Comparison of ENCODE assay signal across 11 cellular contexts in genomic region chr1:183734600-183735036, GRCh38.
DNase-seq lines count a peak whose midpoint lies in the region; ATAC-seq, FAIRE-seq and TF ChIP-seq lines count a peak whose summit lies in the region.
"Had no signal": no experiment of that assay in that cellular context is flagged by ENCODE, and none has a peak within 500 bp of the region (broad histone marks: within the 10 kb centered on the region; RNA-seq: fewer than 3 reads in every experiment).

No MANE protein-coding gene starts in this region.

- H3K4me1 ChIP-seq in endocrine pancreas (ENCODE audit: control insufficient read depth, insufficient read depth, low read length): peaks cover 14% of the 10 kb centered on the region
- H3K4me1 ChIP-seq in liver (ENCODE audit: control insufficient read depth in 4 of 4, insufficient read depth in 4 of 4, low read length in 3 of 4): peaks cover 0 to 3% (median 3%) of the 10 kb centered on the region in 4 donors
- no peaks in the 10 kb centered on the region for H3K4me1 ChIP-seq in Peyer's patch
- H3K4me1 ChIP-seq in MM.1S (ENCODE audit: low read length): 0 out of 2 replicates have a peak, but pooled peaks cover 8% of the 10 kb centered on the region

- H3K4me3 Mint-ChIP-seq in HFFc6: peak overlapping the region; percentile 35
- H3K4me3 Mint-ChIP-seq: T-cell had no signal

- ATAC-seq in GM18502 (IDR thresholded peaks at IDR 0.05; ENCODE audit: poor library complexity, unreplicated experiment): no peak
- ATAC-seq: T-cell had no signal

- H3K9me3 ChIP-seq in endocrine pancreas (ENCODE audit: control insufficient read depth, low read length) (no peaks in the 10 kb centered on the region), liver (ENCODE audit: control insufficient read depth in 4 of 4, low read length in 3 of 4) (no peaks in the 10 kb centered on the region), Peyer's patch (no peaks in the 10 kb centered on the region), MM.1S (replicated peaks; ENCODE audit: insufficient read depth, low read length) (no peaks in the 10 kb centered on the region)

- H3K36me3 Mint-ChIP-seq in HFFc6 (ENCODE audit: low read depth): no peaks in the 10 kb centered on the region
- H3K36me3 Mint-ChIP-seq: T-cell had no signal

- TF ChIP-seq CTCF in HFFc6 (IDR thresholded peaks at IDR 0.05) (no peak), liver (IDR thresholded peaks at IDR 0.05; ENCODE audit: low read depth, low read length, missing input control) (no peak), Peyer's patch (IDR thresholded peaks at IDR 0.05) (no peak), MM.1S (IDR thresholded peaks at IDR 0.05; ENCODE audit: low read length) (no peak)

- no peaks in the 10 kb centered on the region for H3K9me2 ChIP-seq in MM.1S (replicated peaks; ENCODE audit: insufficient read depth, low read length)

- H3K9ac ChIP-seq in endocrine pancreas (ENCODE audit: control insufficient read depth, insufficient read depth, low read length) (no peak overlapping the region), liver (ENCODE audit: low read depth in 1 of 2, low read length in 2 of 2) (no peak overlapping the region), MM.1S (ENCODE audit: low read length) (no peak overlapping the region)

- DNase-seq in HFFc6 (peak; percentile 12), stromal cell of bone marrow (ENCODE audit: low read depth) (peak; percentile 47), Peyer's patch (no peak), RCC 7860 (ENCODE audit: low spot score) (no peak), MM.1S (no peak)
- DNase-seq: NCI-H1417; stimulated activated naive CD4-positive, alpha-beta T cell; T-cell had no signal

- H3K4me1 Mint-ChIP-seq in HFFc6 (ENCODE audit: low read depth): peaks cover 39% of the 10 kb centered on the region

- H4K20me1 ChIP-seq in MM.1S (ENCODE audit: insufficient read depth, low read length): no peaks in the 10 kb centered on the region

- H3K27ac ChIP-seq in liver (ENCODE audit: low read depth in 1 of 2, low read length in 2 of 2) (peak overlapping the region; percentile 21 to 64), Peyer's patch (peak overlapping the region in 1 of 4 donors; percentile 35), MM.1S (ENCODE audit: low read length) (no peak overlapping the region)

- H3F3A ChIP-seq in MM.1S (ENCODE audit: insufficient read depth, low read length): no peaks in the 10 kb centered on the region

- 0 out of 2 replicates have a peak, but pooled peaks cover 2% of the 10 kb centered on the region for H3K27me3 Mint-ChIP-seq in HFFc6 (ENCODE audit: insufficient read depth)
- H3K27me3 Mint-ChIP-seq: T-cell had no signal

- H3K9me3 Mint-ChIP-seq in HFFc6: no peaks in the 10 kb centered on the region
- H3K9me3 Mint-ChIP-seq: T-cell had no signal

- H3K27ac Mint-ChIP-seq in HFFc6: peak overlapping the region; percentile 32; the same call in 1 of the 2 replicates
- H3K27ac Mint-ChIP-seq: T-cell had no signal

- TF ChIP-seq POLR2A in Peyer's patch (IDR thresholded peaks at IDR 0.05): no peak

- no peak overlapping the region for H3K4me2 ChIP-seq in MM.1S (ENCODE audit: low read depth, low read length)

- WGBS in liver: 23% methylated on average over 5 of the region's 5 CpGs

- no peaks in the 10 kb centered on the region for H3K36me3 ChIP-seq in endocrine pancreas (ENCODE audit: control insufficient read depth, insufficient read depth, low read length)
- H3K36me3 ChIP-seq in liver (ENCODE audit: control insufficient read depth in 4 of 4, insufficient read depth in 3 of 4, low read depth in 1 of 4, low read length in 3 of 4): no peaks in the 10 kb centered on the region
- H3K36me3 ChIP-seq in Peyer's patch: no peaks in the 10 kb centered on the region
- no peaks in the 10 kb centered on the region for H3K36me3 ChIP-seq in MM.1S (replicated peaks; ENCODE audit: insufficient read depth, low read length)

- H3K4me3 ChIP-seq in endocrine pancreas (ENCODE audit: control insufficient read depth, insufficient read depth, low read length): peak overlapping the region; percentile 44
- peak overlapping the region in 1 of 3 donors; percentile 24 for H3K4me3 ChIP-seq in liver (ENCODE audit: low read depth in 1 of 3, low read length in 3 of 3)
- H3K4me3 ChIP-seq in Peyer's patch: no peak overlapping the region
- H3K4me3 ChIP-seq in MM.1S (ENCODE audit: low read length): no peak overlapping the region

- no peak overlapping the region for H2AFZ ChIP-seq in MM.1S (ENCODE audit: low read length)

- TF ChIP-seq RAD21 in liver (IDR thresholded peaks at IDR 0.05): peak; percentile 19 to 29

- FAIRE-seq in RCC 7860 (lab: Jason Lieb, UNC): no peak

- H3K79me2 ChIP-seq in MM.1S (ENCODE audit: low read length): no peaks in the 10 kb centered on the region

- no peaks in the 10 kb centered on the region for H3K27me3 ChIP-seq in endocrine pancreas (ENCODE audit: control insufficient read depth, insufficient read depth, low read length)
- no peaks in the 10 kb centered on the region for H3K27me3 ChIP-seq in liver (ENCODE audit: control insufficient read depth in 4 of 4, insufficient read depth in 4 of 4, low read length in 3 of 4)
- no peaks in the 10 kb centered on the region for H3K27me3 ChIP-seq in Peyer's patch
- H3K27me3 ChIP-seq in MM.1S (replicated peaks; ENCODE audit: insufficient read depth, low read length): no peaks in the 10 kb centered on the region

TF ChIP-seq in liver, 16 proteins besides CTCF, POLR2A, EP300 and RAD21:
- TF ChIP-seq ATF3 (IDR thresholded peaks at IDR 0.05) (no peak), TAF1 (conservative IDR thresholded peaks at IDR 0.05) (no peak), HNF4G (IDR thresholded peaks at IDR 0.05) (no peak), JUND (IDR thresholded peaks at IDR 0.05) (no peak), NR2F2 (IDR thresholded peaks at IDR 0.05) (no peak), FOXA2 (IDR thresholded peaks at IDR 0.05) (peak; percentile 73), GABPA (IDR thresholded peaks at IDR 0.05 in 1 of 2, conservative IDR thresholded peaks at IDR 0.05 in 1 of 2) (no peak), SP1 (IDR thresholded peaks at IDR 0.05) (no peak), FOXA1 (IDR thresholded peaks at IDR 0.05) (peak; percentile 69), MAX (IDR thresholded peaks at IDR 0.05) (no peak), HNF4A (conservative IDR thresholded peaks at IDR 0.05) (peak in 1 of 2 donors; percentile 40), EGR1 (IDR thresholded peaks at IDR 0.05; ENCODE audit: low read depth in 2 of 2) (no peak), REST (IDR thresholded peaks at IDR 0.05) (peak; percentile 90), RXRA (IDR thresholded peaks at IDR 0.05) (peak in 1 of 2 donors; percentile 20), YY1 (IDR thresholded peaks at IDR 0.05) (peak; percentile 73)
- TF ChIP-seq, protein P1, sequence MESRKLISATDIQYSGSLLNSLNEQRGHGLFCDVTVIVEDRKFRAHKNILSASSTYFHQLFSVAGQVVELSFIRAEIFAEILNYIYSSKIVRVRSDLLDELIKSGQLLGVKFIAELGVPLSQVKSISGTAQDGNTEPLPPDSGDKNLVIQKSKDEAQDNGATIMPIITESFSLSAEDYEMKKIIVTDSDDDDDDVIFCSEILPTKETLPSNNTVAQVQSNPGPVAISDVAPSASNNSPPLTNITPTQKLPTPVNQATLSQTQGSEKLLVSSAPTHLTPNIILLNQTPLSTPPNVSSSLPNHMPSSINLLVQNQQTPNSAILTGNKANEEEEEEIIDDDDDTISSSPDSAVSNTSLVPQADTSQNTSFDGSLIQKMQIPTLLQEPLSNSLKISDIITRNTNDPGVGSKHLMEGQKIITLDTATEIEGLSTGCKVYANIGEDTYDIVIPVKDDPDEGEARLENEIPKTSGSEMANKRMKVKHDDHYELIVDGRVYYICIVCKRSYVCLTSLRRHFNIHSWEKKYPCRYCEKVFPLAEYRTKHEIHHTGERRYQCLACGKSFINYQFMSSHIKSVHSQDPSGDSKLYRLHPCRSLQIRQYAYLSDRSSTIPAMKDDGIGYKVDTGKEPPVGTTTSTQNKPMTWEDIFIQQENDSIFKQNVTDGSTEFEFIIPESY (IDR thresholded peaks at IDR 0.05): no peak
TF ChIP-seq in liver: peak in this region for 6.

Comparison
In these comparisons a context has a peak if more than half of its experiments do, and no peak if none do; other contexts are left out.
1. DNase-seq: peak in HFFc6 (single experiment) and stromal cell of bone marrow (single experiment); none in Peyer's patch (0 of 3), RCC 7860 (single experiment) and MM.1S (single experiment).